1 cellular context compared by ENCODE assay signal in the genomic region with DNA sequence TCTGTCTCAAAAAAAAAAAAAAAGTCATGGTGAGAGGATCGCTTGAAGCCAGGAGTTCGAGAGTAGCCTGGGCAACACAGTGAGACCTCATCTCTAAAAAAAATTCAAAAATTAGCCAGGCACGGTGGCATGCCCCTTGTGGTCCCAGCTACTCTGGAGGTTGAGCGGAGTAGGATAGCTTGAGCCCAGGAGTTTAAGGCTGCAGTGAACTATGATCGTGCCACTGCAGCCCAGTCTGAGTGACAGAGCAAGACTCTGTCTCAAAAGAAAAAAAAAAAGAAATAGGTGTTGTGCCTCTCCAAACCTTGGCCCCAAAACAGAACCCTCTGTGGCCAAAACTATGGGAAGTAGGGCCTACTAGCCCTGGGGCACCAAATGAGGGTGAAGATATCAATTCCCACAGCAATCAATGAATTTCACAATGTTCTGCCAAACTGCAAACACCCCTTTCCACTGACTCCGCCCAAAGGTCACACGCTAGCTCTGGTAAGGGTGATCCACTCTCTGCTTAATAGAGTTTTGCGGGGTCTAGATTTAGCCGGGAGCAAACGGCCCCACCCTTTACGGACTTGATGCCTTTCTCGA.
A peak's percentile ranks its signal among the peaks of the same experiment; 100 is the strongest.
TF ChIP-seq lines count a peak whose summit lies in the region.

No MANE protein-coding gene starts in this region.

TF ChIP-seq in HepG2, 621 proteins besides CTCF, POLR2A, EP300 and RAD21 (continues in another document):
- TF ChIP-seq PAXIP1 (CRISPR knock-in tag; conservative IDR thresholded peaks at IDR 0.05) = peak; percentile 68
- TF ChIP-seq ZFY (CRISPR knock-in tag; IDR thresholded peaks at IDR 0.05) = no peak
- TF ChIP-seq ZNF687 (CRISPR knock-in tag; IDR thresholded peaks at IDR 0.05) = no peak
- TF ChIP-seq ZFP1 (CRISPR knock-in tag; IDR thresholded peaks at IDR 0.05) = 0 out of 2 replicates have a peak, but pooled peaks have one; percentile 71
- TF ChIP-seq SMC3 (IDR thresholded peaks at IDR 0.05; ENCODE audit: low read length) = no peak
- TF ChIP-seq ZNF350 (CRISPR knock-in tag; IDR thresholded peaks at IDR 0.05; ENCODE audit: borderline replicate concordance, low read depth) = 0 out of 2 replicates have a peak, but pooled peaks have one; percentile 29
- TF ChIP-seq NR2F2 (IDR thresholded peaks at IDR 0.05; ENCODE audit: borderline replicate concordance, low read depth) = no peak; the same call in 1 of the 2 replicates
- TF ChIP-seq, protein P1, sequence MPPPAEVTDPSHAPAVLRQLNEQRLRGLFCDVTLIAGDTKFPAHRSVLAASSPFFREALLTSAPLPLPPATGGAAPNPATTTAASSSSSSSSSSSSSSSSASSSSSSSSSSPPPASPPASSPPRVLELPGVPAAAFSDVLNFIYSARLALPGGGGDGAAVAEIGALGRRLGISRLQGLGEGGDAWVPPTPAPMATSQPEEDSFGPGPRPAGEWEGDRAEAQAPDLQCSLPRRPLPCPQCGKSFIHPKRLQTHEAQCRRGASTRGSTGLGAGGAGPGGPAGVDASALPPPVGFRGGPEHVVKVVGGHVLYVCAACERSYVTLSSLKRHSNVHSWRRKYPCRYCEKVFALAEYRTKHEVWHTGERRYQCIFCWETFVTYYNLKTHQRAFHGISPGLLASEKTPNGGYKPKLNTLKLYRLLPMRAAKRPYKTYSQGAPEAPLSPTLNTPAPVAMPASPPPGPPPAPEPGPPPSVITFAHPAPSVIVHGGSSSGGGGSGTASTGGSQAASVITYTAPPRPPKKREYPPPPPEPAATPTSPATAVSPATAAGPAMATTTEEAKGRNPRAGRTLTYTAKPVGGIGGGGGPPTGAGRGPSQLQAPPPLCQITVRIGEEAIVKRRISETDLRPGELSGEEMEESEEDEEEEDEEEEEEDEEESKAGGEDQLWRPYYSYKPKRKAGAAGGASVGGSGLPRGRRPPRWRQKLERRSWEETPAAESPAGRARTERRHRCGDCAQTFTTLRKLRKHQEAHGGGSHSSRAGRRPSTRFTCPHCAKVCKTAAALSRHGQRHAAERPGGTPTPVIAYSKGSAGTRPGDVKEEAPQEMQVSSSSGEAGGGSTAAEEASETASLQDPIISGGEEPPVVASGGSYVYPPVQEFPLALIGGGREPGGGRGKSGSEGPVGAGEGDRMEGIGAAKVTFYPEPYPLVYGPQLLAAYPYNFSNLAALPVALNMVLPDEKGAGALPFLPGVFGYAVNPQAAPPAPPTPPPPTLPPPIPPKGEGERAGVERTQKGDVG (CRISPR knock-in tag; IDR thresholded peaks at IDR 0.05; ENCODE audit: borderline replicate concordance) = no peak
- TF ChIP-seq HOMEZ (CRISPR knock-in tag; IDR thresholded peaks at IDR 0.05; ENCODE audit: low read depth) = no peak
- no peak for TF ChIP-seq AHDC1 (CRISPR knock-in tag; IDR thresholded peaks at IDR 0.05; ENCODE audit: borderline replicate concordance)
- TF ChIP-seq NFKBIZ (CRISPR knock-in tag; IDR thresholded peaks at IDR 0.05) = 0 out of 2 replicates have a peak, but pooled peaks have one; percentile 61
- TF ChIP-seq TRIM22 (IDR thresholded peaks at IDR 0.05) = no peak
- no peak; the same call in 1 of the 2 replicates for TF ChIP-seq POLR2AphosphoS5 (IDR thresholded peaks at IDR 0.05; ENCODE audit: low read depth, low read length)
- TF ChIP-seq ELK4 (CRISPR knock-in tag; IDR thresholded peaks at IDR 0.05; ENCODE audit: borderline replicate concordance) = no peak
- TF ChIP-seq ZNF552 (CRISPR knock-in tag; IDR thresholded peaks at IDR 0.05; ENCODE audit: borderline replicate concordance) = peak; percentile 7; the same call in 1 of the 2 replicates
- TF ChIP-seq HMGA1 (CRISPR knock-in tag; conservative IDR thresholded peaks at IDR 0.05) = no peak
- TF ChIP-seq NCOR1 (IDR thresholded peaks at IDR 0.05; ENCODE audit: borderline replicate concordance, low read length) = peak; percentile 86; the same call in 1 of the 2 replicates
- TF ChIP-seq, protein P2, sequence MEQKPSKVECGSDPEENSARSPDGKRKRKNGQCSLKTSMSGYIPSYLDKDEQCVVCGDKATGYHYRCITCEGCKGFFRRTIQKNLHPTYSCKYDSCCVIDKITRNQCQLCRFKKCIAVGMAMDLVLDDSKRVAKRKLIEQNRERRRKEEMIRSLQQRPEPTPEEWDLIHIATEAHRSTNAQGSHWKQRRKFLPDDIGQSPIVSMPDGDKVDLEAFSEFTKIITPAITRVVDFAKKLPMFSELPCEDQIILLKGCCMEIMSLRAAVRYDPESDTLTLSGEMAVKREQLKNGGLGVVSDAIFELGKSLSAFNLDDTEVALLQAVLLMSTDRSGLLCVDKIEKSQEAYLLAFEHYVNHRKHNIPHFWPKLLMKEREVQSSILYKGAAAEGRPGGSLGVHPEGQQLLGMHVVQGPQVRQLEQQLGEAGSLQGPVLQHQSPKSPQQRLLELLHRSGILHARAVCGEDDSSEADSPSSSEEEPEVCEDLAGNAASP (CRISPR knock-in tag; IDR thresholded peaks at IDR 0.05; ENCODE audit: borderline replicate concordance) = peak; percentile 20; the same call in 1 of the 2 replicates
- peak; percentile 27 for TF ChIP-seq RBM22 (optimal IDR thresholded peaks at IDR 0.05; ENCODE audit: low read length)
- no peak for TF ChIP-seq ESRRA (CRISPR knock-in tag; IDR thresholded peaks at IDR 0.05; ENCODE audit: low read depth)
- TF ChIP-seq ZSCAN31 (CRISPR knock-in tag; IDR thresholded peaks at IDR 0.05; ENCODE audit: low read depth) = no peak; the same call in 1 of the 2 replicates
- no peak for TF ChIP-seq EHMT2 (IDR thresholded peaks at IDR 0.05; ENCODE audit: borderline replicate concordance, low read depth, low read length)
